2 cellular contexts compared by ENCODE assay signal in genomic region chr1:119911775-119912174, GRCh38.
TF ChIP-seq lines count a peak whose summit lies in the region.

No MANE protein-coding gene starts in this region.

TF ChIP-seq in HepG2, 621 proteins besides CTCF, POLR2A, EP300 and RAD21:
- TF ChIP-seq ATF7 (IDR thresholded peaks at IDR 0.05): peak; percentile 43
- no peak for TF ChIP-seq ATF7 (CRISPR knock-in tag; IDR thresholded peaks at IDR 0.05)
- peak; percentile 85 to 86 for TF ChIP-seq MAFK (conservative IDR thresholded peaks at IDR 0.05 in 1 of 2, IDR thresholded peaks at IDR 0.05 in 1 of 2; ENCODE audit: low read length in 2 of 2)
- TF ChIP-seq SPEN (CRISPR knock-in tag; IDR thresholded peaks at IDR 0.05; ENCODE audit: low read depth): no peak
- TF ChIP-seq, protein P1, sequence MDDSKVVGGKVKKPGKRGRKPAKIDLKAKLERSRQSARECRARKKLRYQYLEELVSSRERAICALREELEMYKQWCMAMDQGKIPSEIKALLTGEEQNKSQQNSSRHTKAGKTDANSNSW (CRISPR knock-in tag; IDR thresholded peaks at IDR 0.05; ENCODE audit: borderline replicate concordance): no peak
- peak; percentile 78 for TF ChIP-seq MAFF (IDR thresholded peaks at IDR 0.05; ENCODE audit: low read depth, low read length)
- TF ChIP-seq NCOA2 (CRISPR knock-in tag; IDR thresholded peaks at IDR 0.05): no peak
- TF ChIP-seq, protein P2, sequence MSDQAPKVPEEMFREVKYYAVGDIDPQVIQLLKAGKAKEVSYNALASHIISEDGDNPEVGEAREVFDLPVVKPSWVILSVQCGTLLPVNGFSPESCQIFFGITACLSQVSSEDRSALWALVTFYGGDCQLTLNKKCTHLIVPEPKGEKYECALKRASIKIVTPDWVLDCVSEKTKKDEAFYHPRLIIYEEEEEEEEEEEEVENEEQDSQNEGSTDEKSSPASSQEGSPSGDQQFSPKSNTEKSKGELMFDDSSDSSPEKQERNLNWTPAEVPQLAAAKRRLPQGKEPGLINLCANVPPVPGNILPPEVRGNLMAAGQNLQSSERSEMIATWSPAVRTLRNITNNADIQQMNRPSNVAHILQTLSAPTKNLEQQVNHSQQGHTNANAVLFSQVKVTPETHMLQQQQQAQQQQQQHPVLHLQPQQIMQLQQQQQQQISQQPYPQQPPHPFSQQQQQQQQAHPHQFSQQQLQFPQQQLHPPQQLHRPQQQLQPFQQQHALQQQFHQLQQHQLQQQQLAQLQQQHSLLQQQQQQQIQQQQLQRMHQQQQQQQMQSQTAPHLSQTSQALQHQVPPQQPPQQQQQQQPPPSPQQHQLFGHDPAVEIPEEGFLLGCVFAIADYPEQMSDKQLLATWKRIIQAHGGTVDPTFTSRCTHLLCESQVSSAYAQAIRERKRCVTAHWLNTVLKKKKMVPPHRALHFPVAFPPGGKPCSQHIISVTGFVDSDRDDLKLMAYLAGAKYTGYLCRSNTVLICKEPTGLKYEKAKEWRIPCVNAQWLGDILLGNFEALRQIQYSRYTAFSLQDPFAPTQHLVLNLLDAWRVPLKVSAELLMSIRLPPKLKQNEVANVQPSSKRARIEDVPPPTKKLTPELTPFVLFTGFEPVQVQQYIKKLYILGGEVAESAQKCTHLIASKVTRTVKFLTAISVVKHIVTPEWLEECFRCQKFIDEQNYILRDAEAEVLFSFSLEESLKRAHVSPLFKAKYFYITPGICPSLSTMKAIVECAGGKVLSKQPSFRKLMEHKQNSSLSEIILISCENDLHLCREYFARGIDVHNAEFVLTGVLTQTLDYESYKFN (CRISPR knock-in tag; conservative IDR thresholded peaks at IDR 0.05): no peak

TF ChIP-seq in K562, 482 proteins besides CTCF, POLR2A, EP300 and RAD21:
- TF ChIP-seq RBM25 (IDR thresholded peaks at IDR 0.05; ENCODE audit: low read depth, low read length, severe bottlenecking) (no peak), ZNF316 (IDR thresholded peaks at IDR 0.05) (peak; percentile 79), ZNF778 (CRISPR knock-in tag; IDR thresholded peaks at IDR 0.05) (no peak), MAFF (IDR thresholded peaks at IDR 0.05; ENCODE audit: low read length) (peak; percentile 73), NUFIP1 (IDR thresholded peaks at IDR 0.05; ENCODE audit: partially characterized antibody) (no peak), ZNF586 (CRISPR knock-in tag; conservative IDR thresholded peaks at IDR 0.05) (no peak), KLF13 (tag; IDR thresholded peaks at IDR 0.05; ENCODE audit: borderline replicate concordance, low read depth) (no peak), MAFK (IDR thresholded peaks at IDR 0.05; ENCODE audit: low read length) (peak; percentile 62), PTRF (tag; IDR thresholded peaks at IDR 0.05) (no peak), OTX1 (CRISPR knock-in tag; IDR thresholded peaks at IDR 0.05) (no peak), C11orf30 (IDR thresholded peaks at IDR 0.05; ENCODE audit: low read depth) (peak; percentile 55), FOSL1 (tag; conservative IDR thresholded peaks at IDR 0.05) (no peak), HDAC2 (IDR thresholded peaks at IDR 0.05) (no peak), PTBP1 (IDR thresholded peaks at IDR 0.05; ENCODE audit: low read depth, low read length) (no peak), MAFG (tag; conservative IDR thresholded peaks at IDR 0.05) (peak; percentile 65), ETS2 (tag; IDR thresholded peaks at IDR 0.05; ENCODE audit: borderline replicate concordance, poor library complexity, severe bottlenecking) (no peak)
